Comparison of ENCODE assay signal across 23 cellular contexts in the genomic region with DNA sequence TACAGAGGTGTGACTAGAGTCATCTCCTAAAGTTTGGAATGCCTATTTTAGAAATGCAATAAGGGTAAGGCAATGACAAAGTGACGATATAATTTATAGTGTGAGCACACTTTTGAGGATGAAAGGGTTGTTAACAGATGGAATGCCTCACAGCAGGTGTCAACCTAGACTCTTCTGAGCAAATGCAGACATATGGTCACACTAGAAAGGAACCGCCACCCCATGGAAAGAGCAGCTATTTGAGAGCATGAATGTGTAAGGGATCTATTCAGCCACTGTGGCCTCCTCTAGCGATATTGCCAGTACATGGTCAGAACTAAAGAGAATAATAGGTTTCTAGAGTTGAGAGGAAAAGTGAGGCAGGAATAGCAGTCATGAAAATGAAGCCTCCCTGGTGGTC. TPM values are rescaled to one million over a fixed set of nuclear protein-coding genes. Genes with fewer than 3 reads are reported as not detected.
"Had no signal": no experiment of that assay in that cellular context is flagged by ENCODE, and none has a peak within 500 bp of the region (broad histone marks: within the 10 kb centered on the region; RNA-seq: fewer than 3 reads in every experiment).

No MANE protein-coding gene starts in this region.

- DNase-seq: activated B cell treated with CpG ODN at 0.5 μM for 24 hours; activated CD4-positive, alpha-beta memory T cell treated with anti-CD3 and anti-CD28 coated beads, Interleukin-2, amount 10 ng/mL, durations not matched to agents 7 days and 5 days; activated CD4-positive, alpha-beta T cell treated with anti-CD3 and anti-CD28 coated beads for 4 hours; activated CD8-positive, alpha-beta memory T cell treated with anti-CD3 and anti-CD28 coated beads, Interleukin-2, amount 10 ng/mL, durations not matched to agents 7 days and 5 days; activated naive CD4-positive, alpha-beta T cell treated with Interleukin-2 at 50 U/mL for 16 hours; activated naive CD8-positive, alpha-beta T cell treated with anti-CD3 and anti-CD28 coated beads, Interleukin-2, amount 10 ng/mL, durations not matched to agents 7 days and 5 days; body of pancreas; colonic mucosa; foreskin keratinocyte; glutamatergic neuron; hippocampal formation; islet precursor cell; left lung; midbrain; nephron progenitor cell; occipital lobe; retina; spleen; stimulated activated naive B cell treated with anti-CD40 and anti-IgM and Interleukin-4, amounts not matched to agents 10 μg/mL and 1 μg/mL and 100 μg/mL, for 72 hours; upper lobe of right lung had no signal

- H3K27me3 ChIP-seq: body of pancreas, colonic mucosa, foreskin keratinocyte, left lung, upper lobe of right lung had no signal

- H3K9me3 ChIP-seq: body of pancreas, colonic mucosa, left lung, spleen, thoracic aorta, upper lobe of right lung had no signal

- ATAC-seq: activated CD8-positive, alpha-beta memory T cell treated with anti-CD3 and anti-CD28 coated beads, Interleukin-2, amount 10 ng/mL, durations not matched to agents 7 days and 5 days; activated T-helper 17 cell treated with anti-CD3 and anti-CD28 coated beads, Interleukin-2, amount 50 U/mL, for 72 hours; body of pancreas; foreskin keratinocyte; left lung; stimulated activated naive B cell treated with anti-CD40 and anti-IgM and Interleukin-4, amounts not matched to agents 10 μg/mL and 1 μg/mL and 100 μg/mL, for 72 hours; upper lobe of right lung had no signal

- H3K27ac ChIP-seq: body of pancreas, colonic mucosa, foreskin keratinocyte, left lung, spleen, thoracic aorta, upper lobe of right lung had no signal

- H3K4me1 ChIP-seq: colonic mucosa, left lung, spleen, upper lobe of right lung had no signal

- H3K4me3 ChIP-seq: body of pancreas, colonic mucosa, left lung, spleen, thoracic aorta, upper lobe of right lung had no signal

- H3K36me3 ChIP-seq: colonic mucosa, left lung, spleen, thoracic aorta, upper lobe of right lung had no signal

RNA-seq across cellular contexts. Expression of a gene that starts 18.5 kb away (rescaled TPM):
- total RNA-seq: activated B cell treated with CpG ODN at 0.5 μM for 24 hours, myocyte had no signal
